9 cellular contexts compared by ENCODE assay signal in genomic region chr16:9095171-9095570, GRCh38. TPM values are rescaled to one million over a fixed set of nuclear protein-coding genes. Genes with fewer than 3 reads are reported as not detected.
DNase-seq lines count a peak whose midpoint lies in the region; ATAC-seq and TF ChIP-seq lines count a peak whose summit lies in the region.
"Had no signal": no experiment of that assay in that cellular context is flagged by ENCODE, and none has a peak within 500 bp of the region (broad histone marks: within the 10 kb centered on the region; RNA-seq: fewer than 3 reads in every experiment).

No MANE protein-coding gene starts in this region.

- peaks cover 66% of the 10 kb centered on the region for H3K36me3 ChIP-seq in RWPE2 (ENCODE audit: low read depth)
- peaks cover 0 to 45% (median 3%) of the 10 kb centered on the region in 3 donors for H3K36me3 ChIP-seq in esophagus squamous epithelium
- H3K36me3 ChIP-seq in prostate gland: no peaks in the 10 kb centered on the region

- TF ChIP-seq POLR2A in esophagus squamous epithelium (IDR thresholded peaks at IDR 0.05) (no peak), lower leg skin (IDR thresholded peaks at IDR 0.05) (no peak), prostate gland (IDR thresholded peaks at IDR 0.05) (no peak)

- H3K9me3 ChIP-seq in RWPE2 (ENCODE audit: severe bottlenecking): no peaks in the 10 kb centered on the region
- no peaks in the 10 kb centered on the region for H3K9me3 ChIP-seq in esophagus squamous epithelium
- H3K9me3 ChIP-seq in prostate gland: no peaks in the 10 kb centered on the region

- 5 to 9% methylated on average over 1 of the region's 1 CpG for WGBS in esophagus squamous epithelium, 2 donors
- 6 to 7% methylated on average over 1 of the region's 1 CpG for WGBS in lower leg skin, 2 donors
- WGBS in prostate gland: 10% methylated on average over 1 of the region's 1 CpG

- DNase-seq in GM12865 (ENCODE audit: low read depth): no peak
- DNase-seq in RWPE2 (ENCODE audit: low spot score): no peak
- DNase-seq in esophagus squamous epithelium (lab: John Stamatoyannopoulos, UW): no peak
- no peak for DNase-seq in retinal pigment epithelial cell (ENCODE audit: low read depth)
- no peak for DNase-seq in 8988T
- no peak for DNase-seq in lower leg skin (ENCODE audit: low spot score in 2 of 2)
- no peak for DNase-seq in prostate gland (ENCODE audit: low spot score)
- DNase-seq: activated CD4-positive, CD25-positive, alpha-beta regulatory T cell; NCI-H187 had no signal

- H3K4me3 ChIP-seq in GM12865 (ENCODE audit: low read depth, low read length): peak overlapping the region; percentile 67
- H3K4me3 ChIP-seq in RWPE2 (ENCODE audit: severe bottlenecking): no peak overlapping the region
- peak overlapping the region in 3 of 4 donors; percentile 86 to 98 (median 96) for H3K4me3 ChIP-seq in esophagus squamous epithelium
- H3K4me3 ChIP-seq in retinal pigment epithelial cell (ENCODE audit: low read length): peak overlapping the region; percentile 93
- H3K4me3 ChIP-seq in lower leg skin (ENCODE audit: low read depth, poor library complexity, severe bottlenecking): no peak overlapping the region
- H3K4me3 ChIP-seq in prostate gland: no peak overlapping the region

- ATAC-seq in RWPE2 (ENCODE audit: low read depth): no peak

- H3K27me3 ChIP-seq in RWPE2 (ENCODE audit: insufficient read depth, poor library complexity, severe bottlenecking) (no peaks in the 10 kb centered on the region), esophagus squamous epithelium (no peaks in the 10 kb centered on the region), prostate gland (replicated peaks; ENCODE audit: insufficient read depth) (no peaks in the 10 kb centered on the region)

- intact Hi-C loops in esophagus squamous epithelium (cut with DNase I): no loop called here
- intact Hi-C loops in lower leg skin (cut with DNase I; ENCODE audit: low total_unique reads): no loop called here
- intact Hi-C loops in prostate gland (cut with DNase I): loop anchor here (5.0 kb wide), 1 partner anchor 133 kb away; the partner anchor contains the start of gene USP7

- H3K4me1 ChIP-seq in RWPE2 (ENCODE audit: insufficient read depth, poor library complexity, severe bottlenecking) (peaks cover 52% of the 10 kb centered on the region), esophagus squamous epithelium (peaks cover 43 to 80% (median 70%) of the 10 kb centered on the region in 3 donors), prostate gland (replicated peaks) (peaks cover 24% of the 10 kb centered on the region)

- TF ChIP-seq CTCF in GM12865 (IDR thresholded peaks at IDR 0.05; ENCODE audit: insufficient read depth, low read depth, low read length, missing control alignments) (no peak), RWPE2 (IDR thresholded peaks at IDR 0.05; ENCODE audit: poor library complexity, severe bottlenecking) (no peak), esophagus squamous epithelium (IDR thresholded peaks at IDR 0.05) (no peak), retinal pigment epithelial cell (conservative IDR thresholded peaks at IDR 0.05; ENCODE audit: low read depth, low read length) (no peak), lower leg skin (IDR thresholded peaks at IDR 0.05) (no peak), prostate gland (IDR thresholded peaks at IDR 0.05) (no peak)

- H3K27ac ChIP-seq in RWPE2 (ENCODE audit: poor library complexity, severe bottlenecking): peak overlapping the region; percentile 66
- H3K27ac ChIP-seq in esophagus squamous epithelium: peak overlapping the region in 1 of 4 donors; percentile 100
- H3K27ac ChIP-seq in prostate gland: no peak overlapping the region

RNA-seq across cellular contexts. Expression of gene HAPSTR1, which starts 3.7 kb away (rescaled TPM):
- total RNA-seq in esophagus squamous epithelium: 10 to 100 TPM; 37.8 to 59.8 (median 47.0) TPM
- total RNA-seq in lower leg skin: 10 to 100 TPM; 39.1 to 53.1 (median 47.1) TPM
- total RNA-seq in prostate gland: 10 to 100 TPM; 45.5 to 68.6 TPM

Comparison
In these comparisons a context has a peak if more than half of its experiments do, and no peak if none do; other contexts are left out.
1. H3K4me3 ChIP-seq: peak in GM12865 (single experiment), esophagus squamous epithelium (3 of 4) and retinal pigment epithelial cell (single experiment); none in RWPE2 (single experiment), lower leg skin (single experiment) and prostate gland (0 of 2).